Comparison of ENCODE assay signal across 33 cellular contexts in genomic region chr5:101036778-101037177, GRCh38.
"Had no signal": no experiment of that assay in that cellular context is flagged by ENCODE, and none has a peak within 500 bp of the region (broad histone marks: within the 10 kb centered on the region; RNA-seq: fewer than 3 reads in every experiment).

No MANE protein-coding gene starts in this region.

- ATAC-seq: activated CD4-positive, alpha-beta T cell treated with anti-CD3 and anti-CD28 coated beads for 36 hours; activated CD8-positive, alpha-beta memory T cell treated with anti-CD3 and anti-CD28 coated beads, Interleukin-2, amount 10 ng/mL, durations not matched to agents 7 days and 5 days; activated CD8-positive, alpha-beta T cell treated with anti-CD3 and anti-CD28 coated beads, Interleukin-2, amount 10 ng/mL, durations not matched to agents 7 days and 5 days; activated naive CD8-positive, alpha-beta T cell treated with anti-CD3 and anti-CD28 coated beads, Interleukin-2, amount 50 U/mL, for 24 hours; body of pancreas; effector memory CD8-positive, alpha-beta T cell; foreskin keratinocyte; gastrocnemius medialis; heart left ventricle had no signal

- H3K9me3 ChIP-seq: adrenal gland, body of pancreas, esophagus muscularis mucosa, gastrocnemius medialis had no signal

- H3K27me3 Mint-ChIP-seq: activated naive CD8-positive, alpha-beta T cell treated with anti-CD3 and anti-CD28 coated beads for 36 hours had no signal

- H3K9me3 Mint-ChIP-seq: activated T-helper 1 cell treated with anti-CD3 and anti-CD28 coated beads, Interleukin-12 subunit alpha, Interleukin-12 subunit beta, Interleukin-2, Interleukin-4 antibody, amounts not matched to agents 30 ng/mL and 10 ng/mL and 1 ng/mL, durations not matched to agents 14 hours and 24 hours and 36 hours had no signal

- H3K36me3 Mint-ChIP-seq: activated CD4-positive, alpha-beta memory T cell treated with anti-CD3 and anti-CD28 coated beads for 36 hours; activated CD8-positive, alpha-beta memory T cell treated with anti-CD3 and anti-CD28 coated beads, Interleukin-2, amount 10 ng/mL, durations not matched to agents 7 days and 5 days; activated naive CD4-positive, alpha-beta T cell treated with anti-CD3 and anti-CD28 coated beads, Interleukin-2, amount 50 U/mL, for 24 hours; activated naive CD8-positive, alpha-beta T cell treated with anti-CD3 and anti-CD28 coated beads for 36 hours had no signal

- H3K4me1 Mint-ChIP-seq: activated CD4-positive, alpha-beta T cell treated with anti-CD3 and anti-CD28 coated beads for 36 hours; activated CD4-positive, alpha-beta T cell treated with anti-CD3 and anti-CD28 coated beads, Interleukin-2, amount 10 ng/mL, durations not matched to agents 24 days and 14 days; activated CD8-positive, alpha-beta memory T cell treated with anti-CD3 and anti-CD28 coated beads, Interleukin-2, amount 10 ng/mL, durations not matched to agents 7 days and 5 days; activated naive CD4-positive, alpha-beta T cell treated with anti-CD3 and anti-CD28 coated beads, Interleukin-2, amount 50 U/mL, for 24 hours; activated naive CD8-positive, alpha-beta T cell treated with anti-CD3 and anti-CD28 coated beads for 36 hours; activated naive CD8-positive, alpha-beta T cell treated with anti-CD3 and anti-CD28 coated beads, Interleukin-2, amount 50 U/mL, for 24 hours had no signal

- H3K4me3 ChIP-seq: adrenal gland, body of pancreas, esophagus muscularis mucosa, gastrocnemius medialis, heart left ventricle had no signal

- H3K36me3 ChIP-seq: adrenal gland, esophagus muscularis mucosa, gastrocnemius medialis, heart left ventricle had no signal

- H3K27ac Mint-ChIP-seq: activated CD4-positive, alpha-beta memory T cell treated with anti-CD3 and anti-CD28 coated beads for 36 hours; activated CD4-positive, alpha-beta T cell treated with anti-CD3 and anti-CD28 coated beads for 36 hours; activated CD4-positive, alpha-beta T cell treated with anti-CD3 and anti-CD28 coated beads, Interleukin-2, amount 10 ng/mL, durations not matched to agents 24 days and 14 days; activated CD8-positive, alpha-beta memory T cell treated with anti-CD3 and anti-CD28 coated beads, Interleukin-2, amount 10 ng/mL, durations not matched to agents 7 days and 5 days; activated CD8-positive, alpha-beta T cell treated with anti-CD3 and anti-CD28 coated beads, Interleukin-2, amount 10 ng/mL, durations not matched to agents 7 days and 5 days; activated naive CD4-positive, alpha-beta T cell treated with anti-CD3 and anti-CD28 coated beads for 36 hours; activated naive CD4-positive, alpha-beta T cell treated with anti-CD3 and anti-CD28 coated beads, Interleukin-2, amount 50 U/mL, for 24 hours; activated naive CD8-positive, alpha-beta T cell treated with anti-CD3 and anti-CD28 coated beads for 36 hours; activated naive CD8-positive, alpha-beta T cell treated with anti-CD3 and anti-CD28 coated beads, Interleukin-2, amount 50 U/mL, for 24 hours; activated T-helper 1 cell treated with anti-CD3 and anti-CD28 coated beads, Interleukin-12 subunit alpha, Interleukin-12 subunit beta, Interleukin-2, Interleukin-4 antibody, amounts not matched to agents 30 ng/mL and 10 ng/mL and 1 ng/mL, durations not matched to agents 14 hours and 24 hours and 36 hours; activated T-helper 2 cell treated with anti-CD3 and anti-CD28 coated beads, Interferon-gamma antibody, Interleukin-2, Interleukin-4, amounts not matched to agents 10 μg/mL and 5 μg/mL and 100 μg/mL, durations not matched to agents 14 hours and 24 hours and 36 hours; effector memory CD8-positive, alpha-beta T cell had no signal

- H3K4me1 ChIP-seq: adrenal gland, body of pancreas, esophagus muscularis mucosa, foreskin keratinocyte, gastrocnemius medialis had no signal

- H3K4me3 Mint-ChIP-seq: activated CD4-positive, alpha-beta memory T cell treated with anti-CD3 and anti-CD28 coated beads for 36 hours; activated CD4-positive, alpha-beta T cell treated with anti-CD3 and anti-CD28 coated beads for 36 hours; activated CD4-positive, alpha-beta T cell treated with anti-CD3 and anti-CD28 coated beads, Interleukin-2, amount 10 ng/mL, durations not matched to agents 24 days and 14 days; activated CD8-positive, alpha-beta memory T cell treated with anti-CD3 and anti-CD28 coated beads, Interleukin-2, amount 10 ng/mL, durations not matched to agents 7 days and 5 days; activated CD8-positive, alpha-beta T cell treated with anti-CD3 and anti-CD28 coated beads, Interleukin-2, amount 10 ng/mL, durations not matched to agents 7 days and 5 days; activated naive CD4-positive, alpha-beta T cell treated with anti-CD3 and anti-CD28 coated beads for 36 hours; activated naive CD4-positive, alpha-beta T cell treated with anti-CD3 and anti-CD28 coated beads, Interleukin-2, amount 50 U/mL, for 24 hours; activated naive CD8-positive, alpha-beta T cell treated with anti-CD3 and anti-CD28 coated beads for 36 hours; activated naive CD8-positive, alpha-beta T cell treated with anti-CD3 and anti-CD28 coated beads, Interleukin-2, amount 50 U/mL, for 24 hours; activated T-helper 1 cell treated with anti-CD3 and anti-CD28 coated beads, Interleukin-12 subunit alpha, Interleukin-12 subunit beta, Interleukin-2, Interleukin-4 antibody, amounts not matched to agents 30 ng/mL and 10 ng/mL and 1 ng/mL, durations not matched to agents 14 hours and 24 hours and 36 hours; effector memory CD8-positive, alpha-beta T cell had no signal

- H3K27me3 ChIP-seq: adrenal gland, body of pancreas, esophagus muscularis mucosa, foreskin keratinocyte, gastrocnemius medialis, heart left ventricle had no signal

- H3K27ac ChIP-seq: adrenal gland, body of pancreas, esophagus muscularis mucosa, foreskin keratinocyte, gastrocnemius medialis, heart left ventricle had no signal

- DNase-seq: activated CD4-positive, alpha-beta memory T cell treated with anti-CD3 and anti-CD28 coated beads for 36 hours; activated CD4-positive, alpha-beta T cell treated with anti-CD3 and anti-CD28 coated beads for 36 hours; activated CD4-positive, alpha-beta T cell treated with anti-CD3 and anti-CD28 coated beads, Interleukin-2, amount 10 ng/mL, durations not matched to agents 24 days and 14 days; activated CD4-positive, CD25-positive, alpha-beta regulatory T cell; activated CD4-positive, CD25-positive, alpha-beta regulatory T cell treated with anti-CD3 and anti-CD28 coated beads, Interleukin-2, amount 50 U/mL, for 72 hours; activated CD8-positive, alpha-beta memory T cell treated with anti-CD3 and anti-CD28 coated beads, Interleukin-2, amount 10 ng/mL, durations not matched to agents 7 days and 5 days; activated CD8-positive, alpha-beta memory T cell treated with anti-CD3 and anti-CD28 coated beads, Interleukin-2, amount 50 U/mL, for 4 hours; activated CD8-positive, alpha-beta T cell treated with anti-CD3 and anti-CD28 coated beads, Interleukin-2, amount 10 ng/mL, durations not matched to agents 7 days and 5 days; activated effector memory CD4-positive, alpha-beta T cell treated with anti-CD3 and anti-CD28 coated beads, Interleukin-2, amount 50 U/mL, for 16 hours; activated naive CD4-positive, alpha-beta T cell treated with anti-CD3 and anti-CD28 coated beads for 36 hours; activated naive CD8-positive, alpha-beta T cell treated with anti-CD3 and anti-CD28 coated beads for 36 hours; activated naive CD8-positive, alpha-beta T cell treated with anti-CD3 and anti-CD28 coated beads, Interleukin-2, amount 50 U/mL, for 24 hours; activated T-cell treated with anti-CD3 and anti-CD28 coated beads, Interleukin-2, amount 50 U/mL, for 1 hour; activated T-cell treated with anti-CD3 and anti-CD28 coated beads, Interleukin-2, amount 50 U/mL, for 48 hours; adrenal gland; amygdala; aorta; body of pancreas; caudate nucleus; cortex of kidney; dermis blood vessel endothelial cell; effector CD4-positive, alpha-beta T cell; effector memory CD8-positive, alpha-beta T cell; erythroblast; foreskin keratinocyte; gastrocnemius medialis; glutamatergic neuron; heart left ventricle; T-helper 2 cell had no signal
